In genomic region chr14:92663049-92663448, GRCh38 we compare ENCODE assay signal across 26 cellular contexts.
DNase-seq lines count a peak whose midpoint lies in the region; ATAC-seq, FAIRE-seq and TF ChIP-seq lines count a peak whose summit lies in the region.
"Had no signal": no experiment of that assay in that cellular context is flagged by ENCODE, and none has a peak within 500 bp of the region (broad histone marks: within the 10 kb centered on the region; RNA-seq: fewer than 3 reads in every experiment).

No MANE protein-coding gene starts in this region.

- H4K20me1 ChIP-seq in BLaER1 = peaks cover 11% of the 10 kb centered on the region; the same call in 1 of the 2 replicates
- peaks cover 5% of the 10 kb centered on the region for H4K20me1 ChIP-seq in astrocyte (ENCODE audit: insufficient read depth, low read length)

- no peaks in the 10 kb centered on the region for H3K27me3 Mint-ChIP-seq in astrocyte (ENCODE audit: low read depth, unreplicated experiment)
- no peaks in the 10 kb centered on the region for H3K27me3 Mint-ChIP-seq in naive thymus-derived CD4-positive, alpha-beta T cell

- no peak overlapping the region for H3K27ac Mint-ChIP-seq in astrocyte (ENCODE audit: unreplicated experiment)
- peak overlapping the region in 7 of 9 donors; percentile 8 to 99 (median 52) for H3K27ac Mint-ChIP-seq in naive thymus-derived CD4-positive, alpha-beta T cell

- CTCF ChIA-PET in naive thymus-derived CD4-positive, alpha-beta T cell (lab: Charles Lee) = no interaction called here

- ATAC-seq in naive thymus-derived CD4-positive, alpha-beta T cell = no peak
- ATAC-seq in GM21717 (IDR thresholded peaks at IDR 0.05; ENCODE audit: unreplicated experiment) = no peak
- ATAC-seq: Panc1 had no signal

- no peaks in the 10 kb centered on the region for H3K79me2 ChIP-seq in astrocyte (ENCODE audit: insufficient read depth, low read length)
- H3K79me2 ChIP-seq: parathyroid adenoma had no signal

- H3K9me3 ChIP-seq in BLaER1 = no peaks in the 10 kb centered on the region
- no peaks in the 10 kb centered on the region for H3K9me3 ChIP-seq in astrocyte (ENCODE audit: insufficient read depth, low read depth, low read length)
- no peaks in the 10 kb centered on the region for H3K9me3 ChIP-seq in naive thymus-derived CD4-positive, alpha-beta T cell (ENCODE audit: control insufficient read depth in 2 of 3, low read length in 3 of 3)
- H3K9me3 ChIP-seq: transverse colon had no signal

- H3K36me3 Mint-ChIP-seq in astrocyte (ENCODE audit: low read depth, unreplicated experiment) = peaks cover 38% of the 10 kb centered on the region
- peaks cover 11 to 75% (median 73%) of the 10 kb centered on the region in 5 donors for H3K36me3 Mint-ChIP-seq in naive thymus-derived CD4-positive, alpha-beta T cell

- no peak for FAIRE-seq in astrocyte (lab: Jason Lieb, UNC)
- FAIRE-seq in H54 (lab: Jason Lieb, UNC) = no peak
- FAIRE-seq: D721Med, GM12891, kidney had no signal

- H3K9ac ChIP-seq in BLaER1 = no peak overlapping the region
- H3K9ac ChIP-seq in astrocyte (ENCODE audit: low read length) = no peak overlapping the region
- H3K9ac ChIP-seq: GM23248, parathyroid adenoma had no signal

- no peak for TF ChIP-seq CTCF in astrocyte (IDR thresholded peaks at IDR 0.05; ENCODE audit: insufficient read depth, low read depth, low read length)

- H3K27me3 ChIP-seq in BLaER1 (no peaks in the 10 kb centered on the region), astrocyte (ENCODE audit: insufficient read depth, low read length) (no peaks in the 10 kb centered on the region)
- H3K27me3 ChIP-seq in naive thymus-derived CD4-positive, alpha-beta T cell (ENCODE audit: control insufficient read depth in 2 of 2, insufficient read depth in 2 of 2, low read length in 2 of 2) = no peaks in the 10 kb centered on the region
- H3K27me3 ChIP-seq: transverse colon had no signal

- H3K4me2 ChIP-seq in BLaER1 (peak overlapping the region; percentile 75), astrocyte (ENCODE audit: low read length) (no peak overlapping the region)
- H3K4me2 ChIP-seq: smooth muscle cell had no signal

- POLR2A ChIA-PET in naive thymus-derived CD4-positive, alpha-beta T cell (lab: Charles Lee) = interaction anchor here (0.8 kb wide), 1 partner anchor 54 kb away, joined by 3 read pairs; no protein-coding TSS in a partner anchor

- H3K27ac ChIP-seq in BLaER1 (no peak overlapping the region), astrocyte (ENCODE audit: low read depth, low read length) (no peak overlapping the region)
- peak overlapping the region; percentile 19 for H3K27ac ChIP-seq in naive thymus-derived CD4-positive, alpha-beta T cell (ENCODE audit: low read depth, low read length)
- H3K27ac ChIP-seq: GM23248, parathyroid adenoma, transverse colon, WERI-Rb-1 had no signal

- H3K36me3 ChIP-seq in BLaER1 = peaks cover 18% of the 10 kb centered on the region
- H3K36me3 ChIP-seq in astrocyte (ENCODE audit: insufficient read depth, low read length) = peaks cover 3% of the 10 kb centered on the region
- peaks cover 11 to 92% (median 44%) of the 10 kb centered on the region in 3 experiments for H3K36me3 ChIP-seq in naive thymus-derived CD4-positive, alpha-beta T cell (ENCODE audit: control insufficient read depth in 2 of 3, insufficient read depth in 3 of 3, low read length in 3 of 3)
- H3K36me3 ChIP-seq: WERI-Rb-1 had no signal

- H3K9me3 Mint-ChIP-seq in astrocyte (ENCODE audit: unreplicated experiment) = peaks cover 2% of the 10 kb centered on the region
- no peaks in the 10 kb centered on the region for H3K9me3 Mint-ChIP-seq in naive thymus-derived CD4-positive, alpha-beta T cell
- H3K9me3 Mint-ChIP-seq: activated naive CD4-positive, alpha-beta T cell treated with anti-CD3 and anti-CD28 coated beads, Interleukin-2, amount 50 U/mL, for 72 hours had no signal

- no peak for TF ChIP-seq POLR2A in H54 (IDR thresholded peaks at IDR 0.05; ENCODE audit: low read depth, low read length)

- DNase-seq in HS-5 (ENCODE audit: low read depth) (peak; percentile 46), astrocyte (ENCODE audit: low read depth) (peak; percentile 77), islet precursor cell (no peak), cerebellum (ENCODE audit: low spot score) (no peak), H54 (ENCODE audit: insufficient read length, low spot score) (no peak)
- DNase-seq in naive thymus-derived CD4-positive, alpha-beta T cell = no peak
- DNase-seq: C1 segment of cervical spinal cord; GM23248; kidney; midbrain; NCI-H1092 treated with DMSO at 0.1 percent for 48 hours; NCI-H1930; NCI-H526; SHP77 treated with DMSO at 0.1 percent for 48 hours; stimulated activated CD4-positive, alpha-beta T cell treated with anti-CD3 and anti-CD28 coated beads, Interleukin-1b, Interleukin-23, amount 100 ng/mL, for 48 hours; T-helper 9 cell; transverse colon; WERI-Rb-1 had no signal

- intact Hi-C loops in naive thymus-derived CD4-positive, alpha-beta T cell (cut with micrococcal nuclease) = no loop called here

- H3K4me1 ChIP-seq in BLaER1 (peaks cover 93% of the 10 kb centered on the region), astrocyte (ENCODE audit: insufficient read depth, low read length) (peaks cover 9% of the 10 kb centered on the region)
- H3K4me1 ChIP-seq in naive thymus-derived CD4-positive, alpha-beta T cell (ENCODE audit: control insufficient read depth in 2 of 2, insufficient read depth in 2 of 2, low read length in 2 of 2) = peaks cover 9 to 60% of the 10 kb centered on the region in 2 donors
- H3K4me1 ChIP-seq: parathyroid adenoma had no signal

- no peak overlapping the region for H3K4me3 ChIP-seq in BLaER1
- H3K4me3 ChIP-seq in astrocyte (ENCODE audit: insufficient read depth, low read depth, low read length) = no peak overlapping the region
- no peak overlapping the region for H3K4me3 ChIP-seq in naive thymus-derived CD4-positive, alpha-beta T cell (ENCODE audit: low read length)
- H3K4me3 ChIP-seq: GM23248, smooth muscle cell, transverse colon had no signal

- H3K4me3 Mint-ChIP-seq in astrocyte (ENCODE audit: unreplicated experiment) = no peak overlapping the region
- H3K4me3 Mint-ChIP-seq in naive thymus-derived CD4-positive, alpha-beta T cell = peak overlapping the region in 7 of 10 donors; percentile 4 to 64 (median 51)

- H3K4me1 Mint-ChIP-seq in astrocyte (ENCODE audit: low read depth, unreplicated experiment) = no peaks in the 10 kb centered on the region
- peaks cover 52 to 98% (median 89%) of the 10 kb centered on the region in 7 donors for H3K4me1 Mint-ChIP-seq in naive thymus-derived CD4-positive, alpha-beta T cell

- H2AFZ ChIP-seq in astrocyte (ENCODE audit: low read depth, low read length) = no peak overlapping the region
- H2AFZ ChIP-seq: GM23248, parathyroid adenoma had no signal

Comparison
In these comparisons a context has a peak if more than half of its experiments do, and no peak if none do; other contexts are left out.
1. DNase-seq: peak in HS-5 (single experiment) and astrocyte (single experiment); none in naive thymus-derived CD4-positive, alpha-beta T cell (0 of 9), islet precursor cell (single experiment), cerebellum (single experiment) and H54 (single experiment).